1 cellular context compared by ENCODE assay signal in the genomic region with DNA sequence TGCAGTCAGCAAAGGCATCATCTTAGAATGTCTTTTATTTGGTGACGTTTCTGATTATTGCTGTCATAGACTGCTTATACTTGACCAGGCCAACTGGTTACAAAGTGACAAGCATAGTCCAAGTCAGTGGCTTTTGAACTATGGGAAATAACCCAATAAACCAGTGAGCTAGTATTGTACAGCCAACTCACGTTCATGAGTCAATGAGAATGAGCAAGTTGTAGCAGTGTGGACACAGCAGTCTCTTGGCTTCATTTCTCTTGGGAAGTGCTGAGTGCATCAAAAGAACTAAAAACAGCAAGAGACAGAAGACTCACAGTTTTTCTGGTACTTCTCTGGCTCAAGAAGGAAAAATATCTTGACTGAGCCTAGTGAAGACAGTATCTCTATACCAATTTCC.
TF ChIP-seq lines count a peak whose summit lies in the region.

No MANE protein-coding gene starts in this region.

TF ChIP-seq in WTC11, 78 proteins besides CTCF, POLR2A, EP300 and RAD21 (continued from another document):
- TF ChIP-seq, protein P1, sequence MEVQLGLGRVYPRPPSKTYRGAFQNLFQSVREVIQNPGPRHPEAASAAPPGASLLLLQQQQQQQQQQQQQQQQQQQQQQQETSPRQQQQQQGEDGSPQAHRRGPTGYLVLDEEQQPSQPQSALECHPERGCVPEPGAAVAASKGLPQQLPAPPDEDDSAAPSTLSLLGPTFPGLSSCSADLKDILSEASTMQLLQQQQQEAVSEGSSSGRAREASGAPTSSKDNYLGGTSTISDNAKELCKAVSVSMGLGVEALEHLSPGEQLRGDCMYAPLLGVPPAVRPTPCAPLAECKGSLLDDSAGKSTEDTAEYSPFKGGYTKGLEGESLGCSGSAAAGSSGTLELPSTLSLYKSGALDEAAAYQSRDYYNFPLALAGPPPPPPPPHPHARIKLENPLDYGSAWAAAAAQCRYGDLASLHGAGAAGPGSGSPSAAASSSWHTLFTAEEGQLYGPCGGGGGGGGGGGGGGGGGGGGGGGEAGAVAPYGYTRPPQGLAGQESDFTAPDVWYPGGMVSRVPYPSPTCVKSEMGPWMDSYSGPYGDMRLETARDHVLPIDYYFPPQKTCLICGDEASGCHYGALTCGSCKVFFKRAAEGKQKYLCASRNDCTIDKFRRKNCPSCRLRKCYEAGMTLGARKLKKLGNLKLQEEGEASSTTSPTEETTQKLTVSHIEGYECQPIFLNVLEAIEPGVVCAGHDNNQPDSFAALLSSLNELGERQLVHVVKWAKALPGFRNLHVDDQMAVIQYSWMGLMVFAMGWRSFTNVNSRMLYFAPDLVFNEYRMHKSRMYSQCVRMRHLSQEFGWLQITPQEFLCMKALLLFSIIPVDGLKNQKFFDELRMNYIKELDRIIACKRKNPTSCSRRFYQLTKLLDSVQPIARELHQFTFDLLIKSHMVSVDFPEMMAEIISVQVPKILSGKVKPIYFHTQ (CRISPR knock-in tag; IDR thresholded peaks at IDR 0.05) = no peak
- TF ChIP-seq, protein P2, sequence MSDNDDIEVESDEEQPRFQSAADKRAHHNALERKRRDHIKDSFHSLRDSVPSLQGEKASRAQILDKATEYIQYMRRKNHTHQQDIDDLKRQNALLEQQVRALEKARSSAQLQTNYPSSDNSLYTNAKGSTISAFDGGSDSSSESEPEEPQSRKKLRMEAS (CRISPR knock-in tag; IDR thresholded peaks at IDR 0.05) = no peak
- no peak for TF ChIP-seq PREB (CRISPR knock-in tag; IDR thresholded peaks at IDR 0.05; ENCODE audit: borderline replicate concordance)
- no peak for TF ChIP-seq ZBTB21 (CRISPR knock-in tag; IDR thresholded peaks at IDR 0.05; ENCODE audit: borderline replicate concordance)
- no peak for TF ChIP-seq TEAD4 (CRISPR knock-in tag; IDR thresholded peaks at IDR 0.05)
- TF ChIP-seq ARID4B (CRISPR knock-in tag; IDR thresholded peaks at IDR 0.05; ENCODE audit: borderline replicate concordance) = no peak
- TF ChIP-seq, protein P3, sequence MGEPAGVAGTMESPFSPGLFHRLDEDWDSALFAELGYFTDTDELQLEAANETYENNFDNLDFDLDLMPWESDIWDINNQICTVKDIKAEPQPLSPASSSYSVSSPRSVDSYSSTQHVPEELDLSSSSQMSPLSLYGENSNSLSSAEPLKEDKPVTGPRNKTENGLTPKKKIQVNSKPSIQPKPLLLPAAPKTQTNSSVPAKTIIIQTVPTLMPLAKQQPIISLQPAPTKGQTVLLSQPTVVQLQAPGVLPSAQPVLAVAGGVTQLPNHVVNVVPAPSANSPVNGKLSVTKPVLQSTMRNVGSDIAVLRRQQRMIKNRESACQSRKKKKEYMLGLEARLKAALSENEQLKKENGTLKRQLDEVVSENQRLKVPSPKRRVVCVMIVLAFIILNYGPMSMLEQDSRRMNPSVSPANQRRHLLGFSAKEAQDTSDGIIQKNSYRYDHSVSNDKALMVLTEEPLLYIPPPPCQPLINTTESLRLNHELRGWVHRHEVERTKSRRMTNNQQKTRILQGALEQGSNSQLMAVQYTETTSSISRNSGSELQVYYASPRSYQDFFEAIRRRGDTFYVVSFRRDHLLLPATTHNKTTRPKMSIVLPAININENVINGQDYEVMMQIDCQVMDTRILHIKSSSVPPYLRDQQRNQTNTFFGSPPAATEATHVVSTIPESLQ (CRISPR knock-in tag; IDR thresholded peaks at IDR 0.05) = no peak
- TF ChIP-seq, protein P4, sequence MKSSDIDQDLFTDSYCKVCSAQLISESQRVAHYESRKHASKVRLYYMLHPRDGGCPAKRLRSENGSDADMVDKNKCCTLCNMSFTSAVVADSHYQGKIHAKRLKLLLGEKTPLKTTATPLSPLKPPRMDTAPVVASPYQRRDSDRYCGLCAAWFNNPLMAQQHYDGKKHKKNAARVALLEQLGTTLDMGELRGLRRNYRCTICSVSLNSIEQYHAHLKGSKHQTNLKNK (CRISPR knock-in tag; IDR thresholded peaks at IDR 0.05) = no peak
- no peak for TF ChIP-seq ZNF232 (CRISPR knock-in tag; IDR thresholded peaks at IDR 0.05)
- TF ChIP-seq, protein P5, sequence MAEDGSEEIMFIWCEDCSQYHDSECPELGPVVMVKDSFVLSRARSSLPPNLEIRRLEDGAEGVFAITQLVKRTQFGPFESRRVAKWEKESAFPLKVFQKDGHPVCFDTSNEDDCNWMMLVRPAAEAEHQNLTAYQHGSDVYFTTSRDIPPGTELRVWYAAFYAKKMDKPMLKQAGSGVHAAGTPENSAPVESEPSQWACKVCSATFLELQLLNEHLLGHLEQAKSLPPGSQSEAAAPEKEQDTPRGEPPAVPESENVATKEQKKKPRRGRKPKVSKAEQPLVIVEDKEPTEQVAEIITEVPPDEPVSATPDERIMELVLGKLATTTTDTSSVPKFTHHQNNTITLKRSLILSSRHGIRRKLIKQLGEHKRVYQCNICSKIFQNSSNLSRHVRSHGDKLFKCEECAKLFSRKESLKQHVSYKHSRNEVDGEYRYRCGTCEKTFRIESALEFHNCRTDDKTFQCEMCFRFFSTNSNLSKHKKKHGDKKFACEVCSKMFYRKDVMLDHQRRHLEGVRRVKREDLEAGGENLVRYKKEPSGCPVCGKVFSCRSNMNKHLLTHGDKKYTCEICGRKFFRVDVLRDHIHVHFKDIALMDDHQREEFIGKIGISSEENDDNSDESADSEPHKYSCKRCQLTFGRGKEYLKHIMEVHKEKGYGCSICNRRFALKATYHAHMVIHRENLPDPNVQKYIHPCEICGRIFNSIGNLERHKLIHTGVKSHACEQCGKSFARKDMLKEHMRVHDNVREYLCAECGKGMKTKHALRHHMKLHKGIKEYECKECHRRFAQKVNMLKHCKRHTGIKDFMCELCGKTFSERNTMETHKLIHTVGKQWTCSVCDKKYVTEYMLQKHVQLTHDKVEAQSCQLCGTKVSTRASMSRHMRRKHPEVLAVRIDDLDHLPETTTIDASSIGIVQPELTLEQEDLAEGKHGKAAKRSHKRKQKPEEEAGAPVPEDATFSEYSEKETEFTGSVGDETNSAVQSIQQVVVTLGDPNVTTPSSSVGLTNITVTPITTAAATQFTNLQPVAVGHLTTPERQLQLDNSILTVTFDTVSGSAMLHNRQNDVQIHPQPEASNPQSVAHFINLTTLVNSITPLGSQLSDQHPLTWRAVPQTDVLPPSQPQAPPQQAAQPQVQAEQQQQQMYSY (CRISPR knock-in tag; IDR thresholded peaks at IDR 0.05) = no peak
- no peak for TF ChIP-seq HMGXB4 (CRISPR knock-in tag; IDR thresholded peaks at IDR 0.05)
- TF ChIP-seq, protein P6, sequence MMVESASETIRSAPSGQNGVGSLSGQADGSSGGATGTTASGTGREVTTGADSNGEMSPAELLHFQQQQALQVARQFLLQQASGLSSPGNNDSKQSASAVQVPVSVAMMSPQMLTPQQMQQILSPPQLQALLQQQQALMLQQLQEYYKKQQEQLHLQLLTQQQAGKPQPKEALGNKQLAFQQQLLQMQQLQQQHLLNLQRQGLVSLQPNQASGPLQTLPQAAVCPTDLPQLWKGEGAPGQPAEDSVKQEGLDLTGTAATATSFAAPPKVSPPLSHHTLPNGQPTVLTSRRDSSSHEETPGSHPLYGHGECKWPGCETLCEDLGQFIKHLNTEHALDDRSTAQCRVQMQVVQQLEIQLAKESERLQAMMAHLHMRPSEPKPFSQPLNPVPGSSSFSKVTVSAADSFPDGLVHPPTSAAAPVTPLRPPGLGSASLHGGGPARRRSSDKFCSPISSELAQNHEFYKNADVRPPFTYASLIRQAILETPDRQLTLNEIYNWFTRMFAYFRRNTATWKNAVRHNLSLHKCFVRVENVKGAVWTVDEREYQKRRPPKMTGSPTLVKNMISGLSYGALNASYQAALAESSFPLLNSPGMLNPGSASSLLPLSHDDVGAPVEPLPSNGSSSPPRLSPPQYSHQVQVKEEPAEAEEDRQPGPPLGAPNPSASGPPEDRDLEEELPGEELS (CRISPR knock-in tag; IDR thresholded peaks at IDR 0.05) = no peak
- no peak for TF ChIP-seq ZNF281 (CRISPR knock-in tag; IDR thresholded peaks at IDR 0.05)
- TF ChIP-seq CDX4 (CRISPR knock-in tag; IDR thresholded peaks at IDR 0.05; ENCODE audit: borderline replicate concordance) = no peak
- no peak for TF ChIP-seq JUN (CRISPR knock-in tag; IDR thresholded peaks at IDR 0.05)
- no peak for TF ChIP-seq GRHL2 (CRISPR knock-in tag; IDR thresholded peaks at IDR 0.05; ENCODE audit: insufficient replicate concordance, severe bottlenecking)
- no peak for TF ChIP-seq ATF1 (CRISPR knock-in tag; IDR thresholded peaks at IDR 0.05)
